6 cellular contexts compared by ENCODE assay signal in the genomic region with DNA sequence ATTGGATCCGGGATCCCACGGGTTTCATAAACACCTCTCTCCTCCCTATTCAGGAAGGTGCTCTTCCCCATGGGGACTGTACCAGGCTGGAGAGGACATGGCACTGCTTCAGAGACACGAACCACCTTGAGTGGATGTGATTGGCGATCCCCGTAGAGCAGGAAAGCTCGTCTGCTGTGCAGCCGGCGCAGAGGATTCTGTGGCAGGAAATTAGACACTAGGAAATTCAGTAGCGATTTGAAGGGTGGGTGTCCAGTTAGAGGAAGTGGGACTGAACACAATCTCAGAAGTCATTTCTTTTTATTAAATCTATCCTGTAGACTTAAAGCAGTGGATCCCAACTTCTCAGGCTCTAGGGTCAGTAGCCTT. TPM values are rescaled to one million over a fixed set of nuclear protein-coding genes. Genes with fewer than 3 reads are reported as not detected.
DNase-seq lines count a peak whose midpoint lies in the region; ATAC-seq and TF ChIP-seq lines count a peak whose summit lies in the region.

No MANE protein-coding gene starts in this region.

- POLR2A ChIA-PET in activated CD4-positive, alpha-beta T cell treated with anti-CD3 and anti-CD28 coated beads, Interleukin-2, amount 10 ng/mL, durations not matched to agents 7 days and 5 days (lab: Charles Lee) = interaction anchor here (1.9 kb wide), 2 partner anchors 11 to 14 kb away, joined by 8 to 9 read pairs; no protein-coding TSS in a partner anchor

- H3K4me1 ChIP-seq in RWPE2 (ENCODE audit: insufficient read depth, poor library complexity, severe bottlenecking) = peaks cover 15% of the 10 kb centered on the region
- peaks cover 0 to 27% of the 10 kb centered on the region in 2 donors for H3K4me1 ChIP-seq in right atrium auricular region
- peaks cover 2% of the 10 kb centered on the region for H3K4me1 ChIP-seq in urinary bladder (ENCODE audit: insufficient read depth)

- CTCF ChIA-PET in activated CD4-positive, alpha-beta T cell treated with anti-CD3 and anti-CD28 coated beads, Interleukin-2, amount 10 ng/mL, durations not matched to agents 7 days and 5 days (lab: Charles Lee) = interaction anchor here (0.6 to 2.5 kb wide), 5 partner anchors 9 to 947 kb away, joined by 3 to 8 read pairs (median 5); partner anchors contain the start of gene ZNF593

- 2% methylated on average over 9 of the region's 9 CpGs for WGBS in urinary bladder

- H3K27me3 Mint-ChIP-seq in activated CD4-positive, alpha-beta T cell treated with anti-CD3 and anti-CD28 coated beads, Interleukin-2, amount 10 ng/mL, durations not matched to agents 7 days and 5 days = no peaks in the 10 kb centered on the region

- H3K9me3 ChIP-seq in RWPE2 (ENCODE audit: severe bottlenecking) (no peaks in the 10 kb centered on the region), right atrium auricular region (no peaks in the 10 kb centered on the region)

- H3K27ac Mint-ChIP-seq in activated CD4-positive, alpha-beta T cell treated with anti-CD3 and anti-CD28 coated beads, Interleukin-2, amount 10 ng/mL, durations not matched to agents 7 days and 5 days = peak overlapping the region; percentile 88

- ATAC-seq in RWPE2 (ENCODE audit: low read depth) = peak; percentile 20

- no peaks in the 10 kb centered on the region for H3K9me3 Mint-ChIP-seq in activated CD4-positive, alpha-beta T cell treated with anti-CD3 and anti-CD28 coated beads, Interleukin-2, amount 10 ng/mL, durations not matched to agents 7 days and 5 days

- H3K4me3 Mint-ChIP-seq in activated CD4-positive, alpha-beta T cell treated with anti-CD3 and anti-CD28 coated beads, Interleukin-2, amount 10 ng/mL, durations not matched to agents 7 days and 5 days = peak overlapping the region; percentile 89

- peak overlapping the region; percentile 92 for H3K4me3 ChIP-seq in RWPE2 (ENCODE audit: severe bottlenecking)
- peak overlapping the region; percentile 84 to 99 for H3K4me3 ChIP-seq in right atrium auricular region
- peak overlapping the region; percentile 85 for H3K4me3 ChIP-seq in urinary bladder (ENCODE audit: low read depth, low read length)

- H3K27me3 ChIP-seq in RWPE2 (ENCODE audit: insufficient read depth, poor library complexity, severe bottlenecking) (no peaks in the 10 kb centered on the region), right atrium auricular region (no peaks in the 10 kb centered on the region)

- H3K27ac ChIP-seq in RWPE2 (ENCODE audit: poor library complexity, severe bottlenecking) = peak overlapping the region; percentile 65
- H3K27ac ChIP-seq in right atrium auricular region = peak overlapping the region; percentile 95 to 96
- H3K27ac ChIP-seq in urinary bladder (ENCODE audit: low read depth) = peak overlapping the region; percentile 30

- H3K36me3 Mint-ChIP-seq in activated CD4-positive, alpha-beta T cell treated with anti-CD3 and anti-CD28 coated beads, Interleukin-2, amount 10 ng/mL, durations not matched to agents 7 days and 5 days (ENCODE audit: low read depth) = peaks cover 12% of the 10 kb centered on the region

- H3K36me3 ChIP-seq in RWPE2 (ENCODE audit: low read depth) = peaks cover 18% of the 10 kb centered on the region
- peaks cover 5% of the 10 kb centered on the region for H3K36me3 ChIP-seq in right atrium auricular region
- H3K36me3 ChIP-seq in urinary bladder (ENCODE audit: insufficient read depth) = no peaks in the 10 kb centered on the region

- peaks cover 38% of the 10 kb centered on the region for H3K4me1 Mint-ChIP-seq in activated CD4-positive, alpha-beta T cell treated with anti-CD3 and anti-CD28 coated beads, Interleukin-2, amount 10 ng/mL, durations not matched to agents 7 days and 5 days

- TF ChIP-seq CTCF in RWPE2 (IDR thresholded peaks at IDR 0.05; ENCODE audit: poor library complexity, severe bottlenecking) = no peak
- no peak for TF ChIP-seq CTCF in right atrium auricular region (IDR thresholded peaks at IDR 0.05)

- peak; percentile 30 for DNase-seq in activated CD4-positive, alpha-beta T cell treated with anti-CD3 and anti-CD28 coated beads, Interleukin-2, amount 10 ng/mL, durations not matched to agents 7 days and 5 days
- no peak for DNase-seq in activated CD4-positive, alpha-beta T cell treated with anti-CD3 and anti-CD28 coated beads, Interleukin-2, amount 50 U/mL, for 1 hour
- DNase-seq in RWPE2 (ENCODE audit: low spot score) (no peak), right atrium auricular region (ENCODE audit: low spot score) (no peak)
- no peak for DNase-seq in activated CD8-positive, alpha-beta memory T cell treated with anti-CD3 and anti-CD28 coated beads, Interleukin-2, amount 50 U/mL, for 48 hours

RNA-seq across cellular contexts. Expression of gene PDIK1L, which starts 0.8 kb away (rescaled TPM):
- total RNA-seq in activated CD4-positive, alpha-beta T cell treated with anti-CD3 and anti-CD28 coated beads, Interleukin-2, amount 10 ng/mL, durations not matched to agents 7 days and 5 days = 10 to 100 TPM; 21.0 to 25.8 TPM
- 1 to 10 TPM; 3.0 to 3.4 TPM for total RNA-seq in right atrium auricular region
- 18.6 TPM for total RNA-seq in urinary bladder
- 4.4 TPM for polyA plus RNA-seq in urinary bladder

RNA-seq across cellular contexts. Expression of gene TRIM63, which starts 45.0 kb away (rescaled TPM):
- total RNA-seq in activated CD4-positive, alpha-beta T cell treated with anti-CD3 and anti-CD28 coated beads, Interleukin-2, amount 10 ng/mL, durations not matched to agents 7 days and 5 days = under 1 TPM; 0.10 TPM
- 100 to 1,000 TPM; 118 to 151 TPM for total RNA-seq in right atrium auricular region
- total RNA-seq in urinary bladder = 1.8 TPM
- polyA plus RNA-seq in urinary bladder = 10.2 TPM

RNA-seq across cellular contexts. Expression of gene FAM110D, which starts 46.5 kb away (rescaled TPM):
- total RNA-seq in activated CD4-positive, alpha-beta T cell treated with anti-CD3 and anti-CD28 coated beads, Interleukin-2, amount 10 ng/mL, durations not matched to agents 7 days and 5 days = not detected
- total RNA-seq in right atrium auricular region (1 to 10 TPM; 3.8 to 4.3 TPM), urinary bladder (1.6 TPM)
- polyA plus RNA-seq in urinary bladder = 7.4 TPM

RNA-seq across cellular contexts. Expression of gene C1orf232, which starts 56.4 kb away (rescaled TPM):
- not detected for total RNA-seq in activated CD4-positive, alpha-beta T cell treated with anti-CD3 and anti-CD28 coated beads, Interleukin-2, amount 10 ng/mL, durations not matched to agents 7 days and 5 days
- total RNA-seq in right atrium auricular region (not detected), urinary bladder (not detected)
- not detected for polyA plus RNA-seq in urinary bladder

RNA-seq across cellular contexts. Expression of gene ZNF593, which starts 57.3 kb away (rescaled TPM):
- total RNA-seq in activated CD4-positive, alpha-beta T cell treated with anti-CD3 and anti-CD28 coated beads, Interleukin-2, amount 10 ng/mL, durations not matched to agents 7 days and 5 days = 10 to 100 TPM; 27.3 to 28.6 TPM
- total RNA-seq in right atrium auricular region = 10 to 100 TPM; 12.8 to 30.5 TPM
- 6.8 TPM for total RNA-seq in urinary bladder
- polyA plus RNA-seq in urinary bladder = 60.4 TPM

Comparison
In these comparisons a context has a peak if more than half of its experiments do, and no peak if none do; other contexts are left out.
1. H3K27ac ChIP-seq: peak in every context shown above with its lines; median percentile 96 in right atrium auricular region; 65 in RWPE2; 30 in urinary bladder.
2. RNA of gene TRIM63, which starts 45.0 kb away (total RNA-seq): 118 to 151 TPM in right atrium auricular region; 1.8 TPM in urinary bladder (single experiment) and 0.10 TPM in activated CD4-positive, alpha-beta T cell treated with anti-CD3 and anti-CD28 coated beads, Interleukin-2, amount 10 ng/mL, durations not matched to agents 7 days and 5 days; every median in the first group is over 10 times any median in the second.
3. Peak in every context shown above with its lines, with median percentiles within 50 percentile points of each other: H3K4me3 ChIP-seq.